ENCODE assay signal across 11 cellular contexts in the genomic region with DNA sequence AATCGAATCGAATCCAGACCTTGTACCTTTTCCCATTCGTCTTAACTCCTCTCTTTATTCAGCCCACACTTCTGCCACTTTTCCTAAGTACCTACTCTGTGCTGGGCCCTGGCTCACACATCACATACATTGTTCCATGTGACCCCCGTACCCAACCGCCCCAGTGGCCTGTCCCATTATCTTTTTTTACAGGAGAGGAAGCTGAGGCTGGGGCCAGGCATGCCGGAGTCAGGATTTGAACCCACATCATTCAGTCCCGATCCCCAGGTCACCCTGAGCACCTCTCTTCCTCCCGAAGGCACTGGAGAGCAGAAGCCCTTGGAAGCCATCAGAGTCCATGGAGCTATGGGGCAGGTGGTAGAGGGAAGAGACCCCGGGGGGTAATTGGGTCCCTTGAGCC.
"Had no signal": no experiment of that assay in that cellular context is flagged by ENCODE, and none has a peak within 500 bp of the region (broad histone marks: within the 10 kb centered on the region; RNA-seq: fewer than 3 reads in every experiment).

No MANE protein-coding gene starts in this region.

- DNase-seq: effector memory CD8-positive, alpha-beta T cell; foreskin melanocyte; immature natural killer cell; small intestine had no signal

- H3K4me3 Mint-ChIP-seq: brain; dendritic cell treated with granulocyte-macrophage colony-stimulating factor and Interleukin-4, amounts not matched to agents 40 ng/mL and 50 ng/mL, for 4 days; effector memory CD8-positive, alpha-beta T cell; immature natural killer cell; stimulated activated naive CD8-positive, alpha-beta T cell treated with anti-CD3 and anti-CD28 coated beads, Interleukin-15, Interleukin-2, amounts not matched to agents 100 ng/mL and 50 ng/mL, for 24 hours had no signal

- H3K9me3 Mint-ChIP-seq: activated naive CD4-positive, alpha-beta T cell treated with anti-CD3 and anti-CD28 coated beads, Interleukin-2, amount 50 U/mL, for 72 hours; dendritic cell treated with granulocyte-macrophage colony-stimulating factor and Interleukin-4, amounts not matched to agents 40 ng/mL and 50 ng/mL, for 4 days; effector memory CD8-positive, alpha-beta T cell; immature natural killer cell; stimulated activated naive CD8-positive, alpha-beta T cell treated with anti-CD3 and anti-CD28 coated beads, Interleukin-15, Interleukin-2, amounts not matched to agents 100 ng/mL and 50 ng/mL, for 24 hours had no signal

- H3K9me3 ChIP-seq: suprapubic skin, upper lobe of left lung had no signal

- H3K27ac Mint-ChIP-seq: dendritic cell treated with granulocyte-macrophage colony-stimulating factor and Interleukin-4, amounts not matched to agents 40 ng/mL and 50 ng/mL, for 4 days; effector memory CD8-positive, alpha-beta T cell; stimulated activated naive CD8-positive, alpha-beta T cell treated with anti-CD3 and anti-CD28 coated beads, Interleukin-15, Interleukin-2, amounts not matched to agents 100 ng/mL and 50 ng/mL, for 24 hours had no signal

- ATAC-seq: activated CD4-positive, CD25-positive, alpha-beta regulatory T cell treated with anti-CD3 and anti-CD28 coated beads, Interleukin-2, amount 50 U/mL, for 24 hours; activated naive CD4-positive, alpha-beta T cell treated with anti-CD3 and anti-CD28 coated beads, Interleukin-2, amount 50 U/mL, for 72 hours; effector memory CD8-positive, alpha-beta T cell had no signal

- H3K4me1 Mint-ChIP-seq: immature natural killer cell had no signal

- H3K36me3 Mint-ChIP-seq: activated naive CD4-positive, alpha-beta T cell treated with anti-CD3 and anti-CD28 coated beads, Interleukin-2, amount 50 U/mL, for 72 hours; brain; immature natural killer cell had no signal

- H3K36me3 ChIP-seq: suprapubic skin, upper lobe of left lung had no signal

- H3K4me3 ChIP-seq: suprapubic skin, upper lobe of left lung had no signal

- H3K27me3 ChIP-seq: upper lobe of left lung had no signal

- H3K4me1 ChIP-seq: suprapubic skin, upper lobe of left lung had no signal

- H3K27ac ChIP-seq: suprapubic skin, upper lobe of left lung had no signal
